In the genomic region with DNA sequence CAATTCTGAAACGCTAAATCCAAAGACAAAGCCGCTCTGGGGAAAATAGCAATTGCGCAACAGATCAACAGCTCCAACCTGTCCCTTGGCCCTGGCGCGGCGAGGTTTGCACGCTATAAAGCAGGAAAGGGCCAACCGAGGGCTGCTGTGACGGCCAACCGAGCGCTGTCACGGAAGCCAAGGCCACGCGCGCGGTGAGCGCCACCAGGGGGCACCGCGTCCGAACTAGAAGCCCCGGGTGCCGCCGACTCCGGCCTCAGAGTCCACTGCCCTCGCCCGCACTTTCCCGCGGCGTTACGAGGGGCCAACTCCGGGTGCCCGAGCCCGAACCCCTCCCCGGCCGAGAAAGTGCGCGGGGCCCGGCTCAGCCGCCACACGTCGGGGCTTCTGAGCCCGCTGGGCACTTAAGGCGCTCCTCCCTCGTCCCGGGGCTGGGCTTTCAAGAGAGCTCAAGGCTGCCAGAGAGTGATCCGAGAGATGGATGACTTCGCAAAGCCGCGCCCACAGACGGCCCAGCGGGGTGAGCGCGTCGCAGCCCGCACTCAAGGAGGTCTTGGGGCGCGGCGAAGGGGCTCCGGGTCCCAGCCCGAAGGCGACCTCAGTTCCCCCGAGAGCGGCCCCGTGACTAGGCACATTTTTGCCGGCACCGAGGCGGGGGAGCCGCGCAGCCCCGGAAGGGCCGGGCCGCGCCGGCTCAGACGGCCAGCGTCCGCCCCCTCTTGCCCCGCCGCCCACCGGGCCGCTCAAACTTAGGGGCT, we compare ENCODE assay signal across 8 cellular contexts. TPM values are rescaled to one million over a fixed set of nuclear protein-coding genes. Genes with fewer than 3 reads are reported as not detected.
DNase-seq lines count a peak whose midpoint lies in the region; ATAC-seq and TF ChIP-seq lines count a peak whose summit lies in the region.

No MANE protein-coding gene starts in this region.

- H3K4me1 ChIP-seq in right lobe of liver: peaks cover 0 to 43% (median 14%) of the 10 kb centered on the region in 4 donors

- H3K4me3 ChIP-seq in right lobe of liver: peak overlapping the region; percentile 72 to 90 (median 82)

- H3K27ac ChIP-seq in CD4-positive, alpha-beta T cell (ENCODE audit: low read depth, low read length): peak overlapping the region; percentile 100
- H3K27ac ChIP-seq in right lobe of liver: peak overlapping the region; percentile 98 to 100 (median 100)

- DNase-seq in CD4-positive, alpha-beta T cell: peak; percentile 91 to 96 (median 93)
- peak; percentile 99 for DNase-seq in NCI-H748 (lab: John Stamatoyannopoulos, UW; ENCODE audit: unreplicated experiment)
- peak; percentile 89 to 92 for DNase-seq in activated CD4-positive, alpha-beta T cell treated with anti-CD3 and anti-CD28 coated beads, Interleukin-2, amount 50 U/mL, for 4 hours
- peak; percentile 99 for DNase-seq in dermis blood vessel endothelial cell
- peak; percentile 98 to 99 (median 99) for DNase-seq in right lobe of liver
- DNase-seq in stimulated activated CD4-positive, alpha-beta T cell treated with anti-CD3 and anti-CD28 coated beads, Interleukin-4, amount 100 ng/mL, for 24 hours: peak; percentile 95

- peak; percentile 88 for TF ChIP-seq CTCF in CD4-positive, alpha-beta T cell (IDR thresholded peaks at IDR 0.05)
- peak; percentile 84 to 93 (median 88) for TF ChIP-seq CTCF in right lobe of liver (IDR thresholded peaks at IDR 0.05)

- no peaks in the 10 kb centered on the region for H3K27me3 ChIP-seq in CD4-positive, alpha-beta T cell (ENCODE audit: control insufficient read depth, insufficient read depth, low read length)
- H3K27me3 ChIP-seq in right lobe of liver: no peaks in the 10 kb centered on the region

- POLR2A ChIA-PET in CD4-positive, alpha-beta T cell (lab: Charles Lee): interaction anchor here (0.7 to 5.9 kb wide), 42 partner anchors 9 to 1761 kb away, joined by 3 to 309 read pairs (median 10); a partner anchor contains a TSS

- intact Hi-C loops in CD4-positive, alpha-beta T cell (cut with DNase I, micrococcal nuclease): loop anchor here (1.0 to 10.0 kb wide), 11 partner anchors 11 to 1181 kb away; a partner anchor contains a TSS
- intact Hi-C loops in right lobe of liver (cut with DNase I): loop anchor here in 1 of 2 donors (5.0 to 10.0 kb wide), 2 partner anchors 69 to 99 kb away; no protein-coding TSS in a partner anchor

- H3K9me3 Mint-ChIP-seq in CD4-positive, alpha-beta T cell: no peaks in the 10 kb centered on the region

- peaks cover 48% of the 10 kb centered on the region for H3K36me3 Mint-ChIP-seq in CD4-positive, alpha-beta T cell (ENCODE audit: low read depth)

- H3K27ac Mint-ChIP-seq in CD4-positive, alpha-beta T cell: peak overlapping the region; percentile 99

- peak; percentile 66 for ATAC-seq in CD4-positive, alpha-beta T cell (ENCODE audit: poor library complexity)
- ATAC-seq in GM19395 (IDR thresholded peaks at IDR 0.05; ENCODE audit: unreplicated experiment) (peak; percentile 55), HG03558 (IDR thresholded peaks at IDR 0.05; ENCODE audit: extremely low read depth, unreplicated experiment) (peak; percentile 26), right lobe of liver (peak; percentile 70 to 85 (median 79))

- no peaks in the 10 kb centered on the region for H3K9me3 ChIP-seq in CD4-positive, alpha-beta T cell (ENCODE audit: control insufficient read depth, low read length)
- H3K9me3 ChIP-seq in right lobe of liver: no peaks in the 10 kb centered on the region

- peak; percentile 86 for TF ChIP-seq POLR2A in right lobe of liver (IDR thresholded peaks at IDR 0.05)

- peaks cover 65% of the 10 kb centered on the region for H3K4me1 Mint-ChIP-seq in CD4-positive, alpha-beta T cell (ENCODE audit: low read depth)

- WGBS in right lobe of liver (ENCODE audit: insufficient coverage, low coverage, low lambda C conversion rate, missing lambda C conversion rate): 0% methylated on average over 5 of the region's 81 CpGs

- H3K36me3 ChIP-seq in right lobe of liver: no peaks in the 10 kb centered on the region

- H3K4me3 Mint-ChIP-seq in CD4-positive, alpha-beta T cell: peak overlapping the region; percentile 98

- CTCF ChIA-PET in CD4-positive, alpha-beta T cell (lab: Charles Lee): interaction anchor here (0.6 to 5.5 kb wide), 27 partner anchors 9 to 115 kb away, joined by 3 to 71 read pairs (median 7); a partner anchor contains a TSS

- H3K27me3 Mint-ChIP-seq in CD4-positive, alpha-beta T cell: no peaks in the 10 kb centered on the region

RNA-seq across cellular contexts. Expression of a gene that starts 0.9 kb away (rescaled TPM):
- total RNA-seq in CD4-positive, alpha-beta T cell: 10 to 100 TPM; 53.3 to 57.8 TPM
- 57.9 and 69.9 TPM in 2 replicates for total RNA-seq in dermis blood vessel endothelial cell
- 10 to 100 TPM; 27.9 to 83.6 (median 35.6) TPM for total RNA-seq in right lobe of liver

RNA-seq across cellular contexts. Expression of a gene that starts 51.0 kb away (rescaled TPM):
- total RNA-seq in CD4-positive, alpha-beta T cell: 100 to 1,000 TPM; 162 to 167 TPM
- total RNA-seq in dermis blood vessel endothelial cell (40.7 and 83.4 TPM in 2 replicates), right lobe of liver (10 to 100 TPM; 22.4 to 70.4 (median 54.8) TPM)

Comparison
In these comparisons a context has a peak if more than half of its experiments do, and no peak if none do; other contexts are left out.
1. Peak in every context shown above with its lines: DNase-seq, ATAC-seq, H3K4me3 ChIP-seq and H3K27ac ChIP-seq.
2. ATAC-seq: peak in every context shown above with its lines; median percentile 79 in right lobe of liver; 66 in CD4-positive, alpha-beta T cell; 55 in GM19395; 26 in HG03558.